14 cellular contexts compared by ENCODE assay signal in genomic region chr14:85909581-85909980, GRCh38.
"Had no signal": no experiment of that assay in that cellular context is flagged by ENCODE, and none has a peak within 500 bp of the region (broad histone marks: within the 10 kb centered on the region; RNA-seq: fewer than 3 reads in every experiment).

No MANE protein-coding gene starts in this region.

- DNase-seq: activated CD4-positive, alpha-beta memory T cell treated with anti-CD3 and anti-CD28 coated beads for 36 hours; activated CD4-positive, alpha-beta T cell treated with anti-CD3 and anti-CD28 coated beads for 1 hour; activated gamma-delta T cell; activated T-cell treated with anti-CD3 and anti-CD28 coated beads, Interleukin-2, amount 50 U/mL, for 4 hours; left colon; mammary epithelial cell; natural killer cell; psoas muscle; sigmoid colon; stimulated activated CD4-positive, alpha-beta T cell treated with anti-CD3 and anti-CD28 coated beads, Interleukin-4, amount 100 ng/mL, for 1 hour; stimulated activated CD8-positive, alpha-beta memory T cell treated with anti-CD3 and anti-CD28 coated beads, Interleukin-4, amount 100 ng/mL, for 48 hours; stimulated activated naive CD8-positive, alpha-beta T cell treated with anti-CD3 and anti-CD28 coated beads, Interleukin-15, Interleukin-2, amounts not matched to agents 100 U/mL and 50 U/mL, for 24 hours; testis; upper lobe of right lung had no signal

- ATAC-seq: activated T-cell treated with anti-CD3 and anti-CD28 coated beads, Interleukin-2, amount 50 U/mL, for 4 hours; left colon; natural killer cell; psoas muscle; stimulated activated naive CD8-positive, alpha-beta T cell treated with anti-CD3 and anti-CD28 coated beads, Interleukin-15, Interleukin-2, amounts not matched to agents 100 U/mL and 50 U/mL, for 24 hours; upper lobe of right lung had no signal
